14 cellular contexts compared by ENCODE assay signal in genomic region chr9:127279717-127280285, GRCh38. TPM values are rescaled to one million over a fixed set of nuclear protein-coding genes. Genes with fewer than 3 reads are reported as not detected.
DNase-seq lines count a peak whose midpoint lies in the region; ATAC-seq and TF ChIP-seq lines count a peak whose summit lies in the region.
"Had no signal": no experiment of that assay in that cellular context is flagged by ENCODE, and none has a peak within 500 bp of the region (broad histone marks: within the 10 kb centered on the region; RNA-seq: fewer than 3 reads in every experiment).

No MANE protein-coding gene starts in this region.

- H3K27ac ChIP-seq in left ventricle myocardium inferior (replicated peaks): peak overlapping the region; percentile 68
- peak overlapping the region; percentile 63 for H3K27ac ChIP-seq in WERI-Rb-1
- H3K27ac ChIP-seq: ascending aorta had no signal

- no peak for ATAC-seq in HG02981 (IDR thresholded peaks at IDR 0.05; ENCODE audit: unreplicated experiment)
- no peak for ATAC-seq in GM18498 (IDR thresholded peaks at IDR 0.05; ENCODE audit: unreplicated experiment)
- ATAC-seq: activated T-helper 17 cell treated with anti-CD3 and anti-CD28 coated beads, Interleukin-2, amount 50 U/mL, for 72 hours had no signal

- no peak for DNase-seq in left ventricle myocardium inferior
- DNase-seq in cardiac septum (ENCODE audit: low spot score): no peak
- DNase-seq in NCI-H345 (lab: John Stamatoyannopoulos, UW): peak; percentile 58
- peak; percentile 45 for DNase-seq in WERI-Rb-1
- peak; percentile 77 for DNase-seq in superior temporal gyrus (ENCODE audit: extremely low spot score)
- DNase-seq in Kasumi-1 (lab: John Stamatoyannopoulos, UW): no peak
- DNase-seq: activated CD4-positive, alpha-beta T cell treated with anti-CD3 and anti-CD28 coated beads for 1 hour; CD4-positive, CD25-positive, alpha-beta regulatory T cell; kidney glomerular epithelial cell; stimulated activated naive CD4-positive, alpha-beta T cell had no signal

- intact Hi-C loops in left ventricle myocardium inferior (cut with micrococcal nuclease) (no loop called here), cardiac septum (cut with DNase I) (no loop called here)

- TF ChIP-seq CTCF in left ventricle myocardium inferior (IDR thresholded peaks at IDR 0.05; ENCODE audit: borderline replicate concordance): no peak
- TF ChIP-seq CTCF in WERI-Rb-1 (IDR thresholded peaks at IDR 0.05; ENCODE audit: low read depth, low read length): no peak

- H3K9me3 ChIP-seq in left ventricle myocardium inferior (replicated peaks): no peaks in the 10 kb centered on the region
- peaks cover 6% of the 10 kb centered on the region for H3K9me3 ChIP-seq in WERI-Rb-1 (ENCODE audit: severe bottlenecking)
- H3K9me3 ChIP-seq: ascending aorta had no signal

- H3K36me3 ChIP-seq in left ventricle myocardium inferior (no peaks in the 10 kb centered on the region), WERI-Rb-1 (peaks cover 7% of the 10 kb centered on the region; the same call in 1 of the 2 replicates)

- H3K27me3 ChIP-seq in left ventricle myocardium inferior (ENCODE audit: low read depth) (no peaks in the 10 kb centered on the region), WERI-Rb-1 (ENCODE audit: insufficient read depth, low read depth, severe bottlenecking) (no peaks in the 10 kb centered on the region)
- H3K27me3 ChIP-seq: ascending aorta had no signal

- H3K4me3 ChIP-seq in left ventricle myocardium inferior (no peak overlapping the region), WERI-Rb-1 (ENCODE audit: low read depth, low read length) (no peak overlapping the region)
- H3K4me3 ChIP-seq: ascending aorta had no signal

- peaks cover 57% of the 10 kb centered on the region for H3K4me1 ChIP-seq in left ventricle myocardium inferior

RNA-seq across cellular contexts. Expression of gene GARNL3, which starts 15.2 kb away (rescaled TPM):
- total RNA-seq in left ventricle myocardium inferior: 22.9 TPM
- total RNA-seq in cardiac septum: 28.7 TPM

Comparison
In these comparisons a context has a peak if more than half of its experiments do, and no peak if none do; other contexts are left out.
1. DNase-seq: peak in NCI-H345 (single experiment), WERI-Rb-1 (single experiment) and superior temporal gyrus (single experiment); none in left ventricle myocardium inferior (single experiment), cardiac septum (single experiment) and Kasumi-1 (0 of 2).